In genomic region chr1:156176610-156177210, GRCh38 we compare ENCODE assay signal across 13 cellular contexts.
"Had no signal": no experiment of that assay in that cellular context is flagged by ENCODE, and none has a peak within 500 bp of the region (broad histone marks: within the 10 kb centered on the region; RNA-seq: fewer than 3 reads in every experiment).

No MANE protein-coding gene starts in this region.

- H3K36me3 ChIP-seq: WERI-Rb-1 had no signal

- H3K9me3 Mint-ChIP-seq: activated naive CD4-positive, alpha-beta T cell treated with anti-CD3 and anti-CD28 coated beads for 36 hours; activated T-helper 1 cell treated with anti-CD3 and anti-CD28 coated beads, Interleukin-12 subunit alpha, Interleukin-12 subunit beta, Interleukin-2, Interleukin-4 antibody, amounts not matched to agents 30 ng/mL and 10 ng/mL and 1 ng/mL, durations not matched to agents 14 hours and 24 hours and 36 hours; naive thymus-derived CD4-positive, alpha-beta T cell had no signal

- ATAC-seq: activated CD4-positive, alpha-beta T cell treated with anti-CD3 and anti-CD28 coated beads for 36 hours; naive thymus-derived CD4-positive, alpha-beta T cell had no signal

- H3K4me3 ChIP-seq: coronary artery, lower lobe of right lung, vagina had no signal

- H3K4me1 ChIP-seq: lower lobe of right lung, vagina had no signal

- H3K36me3 Mint-ChIP-seq: naive thymus-derived CD4-positive, alpha-beta T cell had no signal

- H3K27me3 Mint-ChIP-seq: activated CD4-positive, alpha-beta T cell treated with anti-CD3 and anti-CD28 coated beads for 36 hours had no signal

- H3K27ac ChIP-seq: coronary artery, epithelial cell of prostate, lower lobe of right lung, vagina, WERI-Rb-1 had no signal

- H3K9me3 ChIP-seq: lower lobe of right lung, vagina had no signal

- H3K27me3 ChIP-seq: vagina had no signal

- H3K4me3 Mint-ChIP-seq: activated CD4-positive, alpha-beta T cell treated with anti-CD3 and anti-CD28 coated beads for 36 hours; activated naive CD4-positive, alpha-beta T cell treated with anti-CD3 and anti-CD28 coated beads for 36 hours; activated T-helper 1 cell treated with anti-CD3 and anti-CD28 coated beads, Interleukin-12 subunit alpha, Interleukin-12 subunit beta, Interleukin-2, Interleukin-4 antibody, amounts not matched to agents 30 ng/mL and 10 ng/mL and 1 ng/mL, durations not matched to agents 14 hours and 24 hours and 36 hours; naive thymus-derived CD4-positive, alpha-beta T cell had no signal

- DNase-seq: activated CD4-positive, alpha-beta T cell treated with anti-CD3 and anti-CD28 coated beads for 36 hours; activated naive CD4-positive, alpha-beta T cell treated with anti-CD3 and anti-CD28 coated beads for 36 hours; caudate nucleus; effector memory CD4-positive, alpha-beta T cell; hippocampal formation; lower lobe of right lung; naive thymus-derived CD4-positive, alpha-beta T cell; stimulated activated CD4-positive, alpha-beta T cell treated with anti-CD3 and anti-CD28 coated beads, Interleukin-4, amount 100 ng/mL, for 24 hours; WERI-Rb-1 had no signal

- H3K27ac Mint-ChIP-seq: activated CD4-positive, alpha-beta T cell treated with anti-CD3 and anti-CD28 coated beads for 36 hours; activated naive CD4-positive, alpha-beta T cell treated with anti-CD3 and anti-CD28 coated beads for 36 hours; activated T-helper 1 cell treated with anti-CD3 and anti-CD28 coated beads, Interleukin-12 subunit alpha, Interleukin-12 subunit beta, Interleukin-2, Interleukin-4 antibody, amounts not matched to agents 30 ng/mL and 10 ng/mL and 1 ng/mL, durations not matched to agents 14 hours and 24 hours and 36 hours had no signal
